In genomic region chr7:78296689-78297371, GRCh38 we compare ENCODE assay signal across 17 cellular contexts.
DNase-seq lines count a peak whose midpoint lies in the region; TF ChIP-seq lines count a peak whose summit lies in the region.
"Had no signal": no experiment of that assay in that cellular context is flagged by ENCODE, and none has a peak within 500 bp of the region (broad histone marks: within the 10 kb centered on the region; RNA-seq: fewer than 3 reads in every experiment).

No MANE protein-coding gene starts in this region.

- peak; percentile 19 for DNase-seq in NCI-H1092 treated with DMSO at 0.1 percent for 48 hours (lab: John Stamatoyannopoulos, UW)
- DNase-seq in NCI-H1092 (lab: John Stamatoyannopoulos, UW) = no peak
- peak; percentile 71 to 73 for DNase-seq in NCI-H526 (lab: John Stamatoyannopoulos, UW)
- DNase-seq in colonic mucosa = peak; percentile 19
- peak; percentile 13 for DNase-seq in transverse colon
- no peak for DNase-seq in esophagus squamous epithelium (lab: John Stamatoyannopoulos, UW)
- DNase-seq in NCI-H446 treated with DMSO at 0.1 percent for 48 hours (lab: John Stamatoyannopoulos, UW) = no peak
- no peak for DNase-seq in SHP77 (lab: John Stamatoyannopoulos, UW)
- DNase-seq: activated CD4-positive, alpha-beta T cell treated with anti-CD3 and anti-CD28 coated beads for 1 hour; activated CD8-positive, alpha-beta memory T cell treated with anti-CD3 and anti-CD28 coated beads, Interleukin-2, amount 10 ng/mL, durations not matched to agents 7 days and 5 days; DND-41; gastrocnemius medialis; NCI-H2227 treated with DMSO at 0.1 percent for 48 hours; OCI-M1 had no signal

- H3K27ac ChIP-seq in colonic mucosa (no peak overlapping the region), transverse colon (peak overlapping the region in 1 of 4 donors; percentile 55), esophagus squamous epithelium (no peak overlapping the region)
- H3K27ac ChIP-seq: A549, BLaER1, epithelial cell of prostate, gastrocnemius medialis had no signal

- H3K36me3 ChIP-seq in colonic mucosa = no peaks in the 10 kb centered on the region
- H3K36me3 ChIP-seq in transverse colon = no peaks in the 10 kb centered on the region
- H3K36me3 ChIP-seq in esophagus squamous epithelium = no peaks in the 10 kb centered on the region
- H3K36me3 ChIP-seq: BLaER1, gastrocnemius medialis had no signal

- no peaks in the 10 kb centered on the region for H3K27me3 ChIP-seq in colonic mucosa
- no peaks in the 10 kb centered on the region for H3K27me3 ChIP-seq in transverse colon
- no peaks in the 10 kb centered on the region for H3K27me3 ChIP-seq in esophagus squamous epithelium
- H3K27me3 ChIP-seq: BLaER1, gastrocnemius medialis had no signal

- 57 to 69% methylated on average over 2 to 5 of the region's 5 CpGs for WGBS in transverse colon (ENCODE audit: low coverage in 1 of 2), 2 donors
- 32 to 47% methylated on average over 5 of the region's 5 CpGs for WGBS in esophagus squamous epithelium, 2 donors

- intact Hi-C loops in colonic mucosa (cut with DNase I) (no loop called here), transverse colon (cut with DNase I; ENCODE audit: low total_unique reads) (no loop called here), esophagus squamous epithelium (cut with DNase I) (no loop called here)

- no peak overlapping the region for H3K4me3 ChIP-seq in colonic mucosa
- no peak overlapping the region for H3K4me3 ChIP-seq in transverse colon
- H3K4me3 ChIP-seq in esophagus squamous epithelium = no peak overlapping the region
- H3K4me3 ChIP-seq: A549, BLaER1, gastrocnemius medialis had no signal

- no peak for TF ChIP-seq CTCF in colonic mucosa (IDR thresholded peaks at IDR 0.05)
- no peak for TF ChIP-seq CTCF in transverse colon (IDR thresholded peaks at IDR 0.05)
- no peak for TF ChIP-seq CTCF in esophagus squamous epithelium (IDR thresholded peaks at IDR 0.05)

- in situ Hi-C loops in transverse colon (cut with MboI; ENCODE audit: low pct_ligation_motif_present in 1 of 4, low pct_unique_long_range_greater_than_20kb in 1 of 4, low sequenced_read_pairs in 3 of 4) = no loop called here

- no peak overlapping the region for H3K9ac ChIP-seq in colonic mucosa (ENCODE audit: low read depth in 2 of 2, low read length in 2 of 2)
- H3K9ac ChIP-seq: BLaER1 had no signal

- TF ChIP-seq POLR2A in transverse colon (IDR thresholded peaks at IDR 0.05) (no peak), esophagus squamous epithelium (IDR thresholded peaks at IDR 0.05) (no peak)

- no peaks in the 10 kb centered on the region for H3K4me1 ChIP-seq in colonic mucosa
- no peaks in the 10 kb centered on the region for H3K4me1 ChIP-seq in transverse colon
- H3K4me1 ChIP-seq in esophagus squamous epithelium = no peaks in the 10 kb centered on the region
- H3K4me1 ChIP-seq: A549, BLaER1, gastrocnemius medialis had no signal

- H3K9me3 ChIP-seq in colonic mucosa = no peaks in the 10 kb centered on the region
- H3K9me3 ChIP-seq in transverse colon = no peaks in the 10 kb centered on the region
- no peaks in the 10 kb centered on the region for H3K9me3 ChIP-seq in esophagus squamous epithelium
- H3K9me3 ChIP-seq: A549, BLaER1, gastrocnemius medialis had no signal

- TF ChIP-seq EP300 in transverse colon (IDR thresholded peaks at IDR 0.05; ENCODE audit: low read depth) = no peak

Comparison
In these comparisons a context has a peak if more than half of its experiments do, and no peak if none do; other contexts are left out.
1. DNase-seq: peak in NCI-H1092 treated with DMSO at 0.1 percent for 48 hours (single experiment), NCI-H526 (2 of 2), colonic mucosa (single experiment) and transverse colon (single experiment); none in NCI-H1092 (single experiment), esophagus squamous epithelium (single experiment), NCI-H446 treated with DMSO at 0.1 percent for 48 hours (single experiment) and SHP77 (0 of 2).